Comparison of ENCODE assay signal across 1 cellular context in genomic region chr17:32941419-32942032, GRCh38.
TF ChIP-seq lines count a peak whose summit lies in the region.

No MANE protein-coding gene starts in this region.

TF ChIP-seq in HCT116, 20 proteins besides CTCF, POLR2A, EP300 and RAD21 (continued from another document):
- no peak for TF ChIP-seq SIN3A (IDR thresholded peaks at IDR 0.05; ENCODE audit: low read depth)
- TF ChIP-seq EZH2phosphoT487 (IDR thresholded peaks at IDR 0.05; ENCODE audit: borderline replicate concordance): no peak
TF ChIP-seq in HCT116: peak in this region for 0.
